In genomic region chr3:56397798-56398197, GRCh38 we compare ENCODE assay signal across 2 cellular contexts.
TF ChIP-seq lines count a peak whose summit lies in the region.

No MANE protein-coding gene starts in this region.

TF ChIP-seq in GM23338, 12 proteins besides CTCF, POLR2A, EP300 and RAD21:
- TF ChIP-seq EZH2phosphoT487 (IDR thresholded peaks at IDR 0.05; ENCODE audit: unreplicated experiment) (no peak), POLR2AphosphoS5 (IDR thresholded peaks at IDR 0.05; ENCODE audit: low read depth) (no peak), STAT1 (IDR thresholded peaks at IDR 0.05; ENCODE audit: unreplicated experiment) (no peak), ZNF331 (CRISPR knock-in tag; IDR thresholded peaks at IDR 0.05; ENCODE audit: low read depth) (no peak), CREB1 (CRISPR knock-in tag; IDR thresholded peaks at IDR 0.05; ENCODE audit: low read depth) (no peak), NANOG (IDR thresholded peaks at IDR 0.05; ENCODE audit: borderline replicate concordance) (no peak), ZNF114 (CRISPR knock-in tag; IDR thresholded peaks at IDR 0.05) (no peak), JUNB (IDR thresholded peaks at IDR 0.05; ENCODE audit: unreplicated experiment) (no peak), EZH2 (IDR thresholded peaks at IDR 0.05; ENCODE audit: low read depth, unreplicated experiment) (no peak)
- TF ChIP-seq, protein P1, sequence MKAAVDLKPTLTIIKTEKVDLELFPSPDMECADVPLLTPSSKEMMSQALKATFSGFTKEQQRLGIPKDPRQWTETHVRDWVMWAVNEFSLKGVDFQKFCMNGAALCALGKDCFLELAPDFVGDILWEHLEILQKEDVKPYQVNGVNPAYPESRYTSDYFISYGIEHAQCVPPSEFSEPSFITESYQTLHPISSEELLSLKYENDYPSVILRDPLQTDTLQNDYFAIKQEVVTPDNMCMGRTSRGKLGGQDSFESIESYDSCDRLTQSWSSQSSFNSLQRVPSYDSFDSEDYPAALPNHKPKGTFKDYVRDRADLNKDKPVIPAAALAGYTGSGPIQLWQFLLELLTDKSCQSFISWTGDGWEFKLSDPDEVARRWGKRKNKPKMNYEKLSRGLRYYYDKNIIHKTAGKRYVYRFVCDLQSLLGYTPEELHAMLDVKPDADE (IDR thresholded peaks at IDR 0.05), result no peak
- TF ChIP-seq, protein P2, sequence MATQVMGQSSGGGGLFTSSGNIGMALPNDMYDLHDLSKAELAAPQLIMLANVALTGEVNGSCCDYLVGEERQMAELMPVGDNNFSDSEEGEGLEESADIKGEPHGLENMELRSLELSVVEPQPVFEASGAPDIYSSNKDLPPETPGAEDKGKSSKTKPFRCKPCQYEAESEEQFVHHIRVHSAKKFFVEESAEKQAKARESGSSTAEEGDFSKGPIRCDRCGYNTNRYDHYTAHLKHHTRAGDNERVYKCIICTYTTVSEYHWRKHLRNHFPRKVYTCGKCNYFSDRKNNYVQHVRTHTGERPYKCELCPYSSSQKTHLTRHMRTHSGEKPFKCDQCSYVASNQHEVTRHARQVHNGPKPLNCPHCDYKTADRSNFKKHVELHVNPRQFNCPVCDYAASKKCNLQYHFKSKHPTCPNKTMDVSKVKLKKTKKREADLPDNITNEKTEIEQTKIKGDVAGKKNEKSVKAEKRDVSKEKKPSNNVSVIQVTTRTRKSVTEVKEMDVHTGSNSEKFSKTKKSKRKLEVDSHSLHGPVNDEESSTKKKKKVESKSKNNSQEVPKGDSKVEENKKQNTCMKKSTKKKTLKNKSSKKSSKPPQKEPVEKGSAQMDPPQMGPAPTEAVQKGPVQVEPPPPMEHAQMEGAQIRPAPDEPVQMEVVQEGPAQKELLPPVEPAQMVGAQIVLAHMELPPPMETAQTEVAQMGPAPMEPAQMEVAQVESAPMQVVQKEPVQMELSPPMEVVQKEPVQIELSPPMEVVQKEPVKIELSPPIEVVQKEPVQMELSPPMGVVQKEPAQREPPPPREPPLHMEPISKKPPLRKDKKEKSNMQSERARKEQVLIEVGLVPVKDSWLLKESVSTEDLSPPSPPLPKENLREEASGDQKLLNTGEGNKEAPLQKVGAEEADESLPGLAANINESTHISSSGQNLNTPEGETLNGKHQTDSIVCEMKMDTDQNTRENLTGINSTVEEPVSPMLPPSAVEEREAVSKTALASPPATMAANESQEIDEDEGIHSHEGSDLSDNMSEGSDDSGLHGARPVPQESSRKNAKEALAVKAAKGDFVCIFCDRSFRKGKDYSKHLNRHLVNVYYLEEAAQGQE (IDR thresholded peaks at IDR 0.05; ENCODE audit: unreplicated experiment), result no peak
- TF ChIP-seq, protein P3, sequence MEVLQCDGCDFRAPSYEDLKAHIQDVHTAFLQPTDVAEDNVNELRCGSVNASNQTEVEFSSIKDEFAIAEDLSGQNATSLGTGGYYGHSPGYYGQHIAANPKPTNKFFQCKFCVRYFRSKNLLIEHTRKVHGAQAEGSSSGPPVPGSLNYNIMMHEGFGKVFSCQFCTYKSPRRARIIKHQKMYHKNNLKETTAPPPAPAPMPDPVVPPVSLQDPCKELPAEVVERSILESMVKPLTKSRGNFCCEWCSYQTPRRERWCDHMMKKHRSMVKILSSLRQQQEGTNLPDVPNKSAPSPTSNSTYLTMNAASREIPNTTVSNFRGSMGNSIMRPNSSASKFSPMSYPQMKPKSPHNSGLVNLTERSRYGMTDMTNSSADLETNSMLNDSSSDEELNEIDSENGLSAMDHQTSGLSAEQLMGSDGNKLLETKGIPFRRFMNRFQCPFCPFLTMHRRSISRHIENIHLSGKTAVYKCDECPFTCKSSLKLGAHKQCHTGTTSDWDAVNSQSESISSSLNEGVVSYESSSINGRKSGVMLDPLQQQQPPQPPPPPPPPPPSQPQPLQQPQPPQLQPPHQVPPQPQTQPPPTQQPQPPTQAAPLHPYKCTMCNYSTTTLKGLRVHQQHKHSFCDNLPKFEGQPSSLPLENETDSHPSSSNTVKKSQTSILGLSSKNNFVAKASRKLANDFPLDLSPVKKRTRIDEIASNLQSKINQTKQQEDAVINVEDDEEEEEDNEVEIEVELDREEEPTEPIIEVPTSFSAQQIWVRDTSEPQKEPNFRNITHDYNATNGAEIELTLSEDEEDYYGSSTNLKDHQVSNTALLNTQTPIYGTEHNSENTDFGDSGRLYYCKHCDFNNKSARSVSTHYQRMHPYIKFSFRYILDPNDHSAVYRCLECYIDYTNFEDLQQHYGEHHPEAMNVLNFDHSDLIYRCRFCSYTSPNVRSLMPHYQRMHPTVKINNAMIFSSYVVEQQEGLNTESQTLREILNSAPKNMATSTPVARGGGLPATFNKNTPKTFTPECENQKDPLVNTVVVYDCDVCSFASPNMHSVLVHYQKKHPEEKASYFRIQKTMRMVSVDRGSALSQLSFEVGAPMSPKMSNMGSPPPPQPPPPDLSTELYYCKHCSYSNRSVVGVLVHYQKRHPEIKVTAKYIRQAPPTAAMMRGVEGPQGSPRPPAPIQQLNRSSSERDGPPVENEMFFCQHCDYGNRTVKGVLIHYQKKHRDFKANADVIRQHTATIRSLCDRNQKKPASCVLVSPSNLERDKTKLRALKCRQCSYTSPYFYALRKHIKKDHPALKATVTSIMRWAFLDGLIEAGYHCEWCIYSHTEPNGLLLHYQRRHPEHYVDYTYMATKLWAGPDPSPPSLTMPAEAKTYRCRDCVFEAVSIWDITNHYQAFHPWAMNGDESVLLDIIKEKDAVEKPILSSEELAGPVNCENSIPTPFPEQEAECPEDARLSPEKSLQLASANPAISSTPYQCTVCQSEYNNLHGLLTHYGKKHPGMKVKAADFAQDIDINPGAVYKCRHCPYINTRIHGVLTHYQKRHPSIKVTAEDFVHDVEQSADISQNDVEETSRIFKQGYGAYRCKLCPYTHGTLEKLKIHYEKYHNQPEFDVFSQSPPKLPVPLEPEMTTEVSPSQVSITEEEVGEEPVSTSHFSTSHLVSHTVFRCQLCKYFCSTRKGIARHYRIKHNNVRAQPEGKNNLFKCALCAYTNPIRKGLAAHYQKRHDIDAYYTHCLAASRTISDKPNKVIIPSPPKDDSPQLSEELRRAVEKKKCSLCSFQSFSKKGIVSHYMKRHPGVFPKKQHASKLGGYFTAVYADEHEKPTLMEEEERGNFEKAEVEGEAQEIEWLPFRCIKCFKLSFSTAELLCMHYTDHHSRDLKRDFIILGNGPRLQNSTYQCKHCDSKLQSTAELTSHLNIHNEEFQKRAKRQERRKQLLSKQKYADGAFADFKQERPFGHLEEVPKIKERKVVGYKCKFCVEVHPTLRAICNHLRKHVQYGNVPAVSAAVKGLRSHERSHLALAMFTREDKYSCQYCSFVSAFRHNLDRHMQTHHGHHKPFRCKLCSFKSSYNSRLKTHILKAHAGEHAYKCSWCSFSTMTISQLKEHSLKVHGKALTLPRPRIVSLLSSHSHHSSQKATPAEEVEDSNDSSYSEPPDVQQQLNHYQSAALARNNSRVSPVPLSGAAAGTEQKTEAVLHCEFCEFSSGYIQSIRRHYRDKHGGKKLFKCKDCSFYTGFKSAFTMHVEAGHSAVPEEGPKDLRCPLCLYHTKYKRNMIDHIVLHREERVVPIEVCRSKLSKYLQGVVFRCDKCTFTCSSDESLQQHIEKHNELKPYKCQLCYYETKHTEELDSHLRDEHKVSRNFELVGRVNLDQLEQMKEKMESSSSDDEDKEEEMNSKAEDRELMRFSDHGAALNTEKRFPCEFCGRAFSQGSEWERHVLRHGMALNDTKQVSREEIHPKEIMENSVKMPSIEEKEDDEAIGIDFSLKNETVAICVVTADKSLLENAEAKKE (CRISPR knock-in tag; IDR thresholded peaks at IDR 0.05), result no peak

TF ChIP-seq in H1, 55 proteins besides CTCF, POLR2A, EP300 and RAD21 (continued from another document):
- TF ChIP-seq MAFK (IDR thresholded peaks at IDR 0.05; ENCODE audit: low read depth, low read length), result no peak
- peak; percentile 17; the same call in 1 of the 2 replicates for TF ChIP-seq SIX5 (IDR thresholded peaks at IDR 0.05; ENCODE audit: low read depth, low read length)
